ENCODE assay signal across 8 cellular contexts in genomic region chr3:149489060-149489690, GRCh38. TPM values are rescaled to one million over a fixed set of nuclear protein-coding genes. Genes with fewer than 3 reads are reported as not detected.
A peak's percentile ranks its signal among the peaks of the same experiment; 100 is the strongest.
DNase-seq lines count a peak whose midpoint lies in the region; ATAC-seq, FAIRE-seq and TF ChIP-seq lines count a peak whose summit lies in the region.

No MANE protein-coding gene starts in this region.

- H3K4me2 ChIP-seq in OCI-LY1 (ENCODE audit: low read length): no peak overlapping the region
- H3K4me2 ChIP-seq in fibroblast of lung (ENCODE audit: extremely low read depth, insufficient read depth, low read length): no peak overlapping the region

- TF ChIP-seq CTCF in OCI-LY1 (IDR thresholded peaks at IDR 0.05; ENCODE audit: low read length) (peak; percentile 77), fibroblast of lung (conservative IDR thresholded peaks at IDR 0.05 in 1 of 2, IDR thresholded peaks at IDR 0.05 in 1 of 2; ENCODE audit: low read depth in 1 of 2, low read length in 2 of 2) (peak; percentile 43 to 68)

- H3F3A ChIP-seq in OCI-LY1 (ENCODE audit: insufficient read depth, low read length): no peaks in the 10 kb centered on the region

- H3K27ac ChIP-seq in OCI-LY1 (ENCODE audit: low read depth, low read length, poor library complexity, severe bottlenecking) (no peak overlapping the region), fibroblast of lung (ENCODE audit: insufficient read depth, low read length) (no peak overlapping the region)

- FAIRE-seq in A204.1 (lab: Jason Lieb, UNC): peak; percentile 71
- FAIRE-seq in G401.6 (lab: Jason Lieb, UNC): peak; percentile 13

- no peak overlapping the region for H3K4me3 ChIP-seq in OCI-LY1 (ENCODE audit: low read depth, low read length, poor library complexity, severe bottlenecking)
- H3K4me3 ChIP-seq in fibroblast of lung (replicated peaks in 1 of 4; ENCODE audit: control extremely low read depth in 1 of 4, insufficient read depth in 1 of 4, low read depth in 3 of 4, low read length in 4 of 4): no peak overlapping the region

- H3K9ac ChIP-seq in OCI-LY1 (ENCODE audit: low read length): no peak overlapping the region
- no peak overlapping the region for H3K9ac ChIP-seq in fibroblast of lung (ENCODE audit: insufficient read depth, low read length)

- DNase-seq in fibroblast of lung (ENCODE audit: low read depth in 2 of 2) (no peak), NCI-H446 treated with DMSO at 0.1 percent for 48 hours (lab: John Stamatoyannopoulos, UW) (no peak), NCI-H510A treated with DMSO at 0.1 percent for 48 hours (lab: John Stamatoyannopoulos, UW) (no peak)
- DNase-seq in activated T-cell treated with anti-CD3 and anti-CD28 coated beads, Interleukin-2, amount 50 U/mL, for 1 hour: no peak

- no peaks in the 10 kb centered on the region for H3K27me3 ChIP-seq in OCI-LY1 (ENCODE audit: insufficient read depth, low read length)
- no peaks in the 10 kb centered on the region for H3K27me3 ChIP-seq in fibroblast of lung (ENCODE audit: control insufficient read depth, insufficient read depth, low read length)

- no peak overlapping the region for H2AFZ ChIP-seq in OCI-LY1 (ENCODE audit: low read length)
- no peak overlapping the region for H2AFZ ChIP-seq in fibroblast of lung (ENCODE audit: low read length)

- no peak for ATAC-seq in GM21619 (IDR thresholded peaks at IDR 0.05; ENCODE audit: unreplicated experiment)

- H3K9me2 ChIP-seq in OCI-LY1 (ENCODE audit: low read depth, low read length): no peaks in the 10 kb centered on the region

- H3K79me2 ChIP-seq in OCI-LY1 (ENCODE audit: insufficient read depth, low read length) (no peaks in the 10 kb centered on the region), fibroblast of lung (ENCODE audit: control insufficient read depth, insufficient read depth, low read length) (no peaks in the 10 kb centered on the region)

- H4K20me1 ChIP-seq in OCI-LY1 (ENCODE audit: insufficient read depth, low read length): no peaks in the 10 kb centered on the region
- H4K20me1 ChIP-seq in fibroblast of lung (ENCODE audit: control insufficient read depth, extremely low read depth, insufficient read depth, low read length): no peaks in the 10 kb centered on the region

- H3K4me1 ChIP-seq in OCI-LY1 (ENCODE audit: insufficient read depth, low read length, severe bottlenecking) (no peaks in the 10 kb centered on the region), fibroblast of lung (ENCODE audit: control insufficient read depth, extremely low read depth, insufficient read depth, low read length) (no peaks in the 10 kb centered on the region)

- H3K36me3 ChIP-seq in OCI-LY1 (ENCODE audit: insufficient read depth, low read length): no peaks in the 10 kb centered on the region
- H3K36me3 ChIP-seq in fibroblast of lung (ENCODE audit: control insufficient read depth, insufficient read depth, low read length): no peaks in the 10 kb centered on the region

- H3K9me3 ChIP-seq in OCI-LY1 (ENCODE audit: low read length) (no peaks in the 10 kb centered on the region), fibroblast of lung (ENCODE audit: control insufficient read depth, insufficient read depth, low read depth, low read length) (no peaks in the 10 kb centered on the region)

RNA-seq across cellular contexts. Expression of gene TM4SF4, which starts 14.7 kb away (rescaled TPM):
- 0.26 and 1.7 TPM in 2 replicates for total RNA-seq in fibroblast of lung
- polyA plus RNA-seq in fibroblast of lung: 0.98 and 1.7 TPM in 2 replicates
- polyA plus RNA-seq in fibroblast of lung (2012): 0.82 and 1.6 TPM in 2 replicates
- not detected in 2 replicates for polyA minus RNA-seq in fibroblast of lung (ENCODE audit: low replicate concordance)
